10 cellular contexts compared by ENCODE assay signal in genomic region chr6:54621285-54621684, GRCh38.
DNase-seq lines count a peak whose midpoint lies in the region; ATAC-seq and TF ChIP-seq lines count a peak whose summit lies in the region.
"Had no signal": no experiment of that assay in that cellular context is flagged by ENCODE, and none has a peak within 500 bp of the region (broad histone marks: within the 10 kb centered on the region; RNA-seq: fewer than 3 reads in every experiment).

No MANE protein-coding gene starts in this region.

- POLR2A ChIA-PET in GM10248 (lab: Yijun Ruan, JAX), result no interaction called here

- H3K9me2 ChIP-seq in GM23248 (ENCODE audit: insufficient read depth), result no peaks in the 10 kb centered on the region; the same call in 1 of the 2 replicates

- TF ChIP-seq CTCF in GM10266 (IDR thresholded peaks at IDR 0.05; ENCODE audit: control insufficient read depth, insufficient read depth, low read depth, missing control alignments) (peak; percentile 25), foreskin keratinocyte (conservative IDR thresholded peaks at IDR 0.05) (peak; percentile 82), natural killer cell (IDR thresholded peaks at IDR 0.05) (no peak), GM10248 (IDR thresholded peaks at IDR 0.05; ENCODE audit: control extremely low read depth, extremely low read depth, low read depth, missing control alignments) (no peak)

- no peak overlapping the region for H3K27ac Mint-ChIP-seq in natural killer cell
- H3K27ac Mint-ChIP-seq: activated naive CD4-positive, alpha-beta T cell treated with anti-CD3 and anti-CD28 coated beads, Interleukin-2, amount 10 ng/mL, durations not matched to agents 7 days and 5 days had no signal

- H3K36me3 ChIP-seq in GM23248 (ENCODE audit: low read depth), result no peaks in the 10 kb centered on the region

- DNase-seq in GM10266 (ENCODE audit: extremely low spot score) (no peak), GM23248 (peak; percentile 46), Kasumi-1 (lab: John Stamatoyannopoulos, UW) (peak; percentile 59 to 74), foreskin keratinocyte (peak; percentile 12 to 48), natural killer cell (no peak), middle frontal gyrus (ENCODE audit: extremely low spot score, low spot score) (no peak), GM10248 (ENCODE audit: extremely low spot score) (no peak)
- DNase-seq: activated naive CD4-positive, alpha-beta T cell treated with anti-CD3 and anti-CD28 coated beads, Interleukin-2, amount 10 ng/mL, durations not matched to agents 7 days and 5 days had no signal

- H3K27me3 Mint-ChIP-seq in natural killer cell (ENCODE audit: low read depth in 2 of 2), result no peaks in the 10 kb centered on the region
- H3K27me3 Mint-ChIP-seq: activated naive CD4-positive, alpha-beta T cell treated with anti-CD3 and anti-CD28 coated beads, Interleukin-2, amount 10 ng/mL, durations not matched to agents 7 days and 5 days had no signal

- no peak overlapping the region for H3K27ac ChIP-seq in GM23248
- H3K27ac ChIP-seq in foreskin keratinocyte, result no peak overlapping the region
- H3K27ac ChIP-seq: skin epidermis had no signal

- ATAC-seq in foreskin keratinocyte (peak; percentile 82), natural killer cell (no peak), GM19035 (IDR thresholded peaks at IDR 0.05; ENCODE audit: unreplicated experiment) (no peak)

- H3K9me3 Mint-ChIP-seq in natural killer cell, result no peaks in the 10 kb centered on the region

- intact Hi-C loops in natural killer cell (cut with micrococcal nuclease), result no loop called here

- no peak overlapping the region for H3K4me2 ChIP-seq in GM23248 (ENCODE audit: unreplicated experiment)

- H3K9ac ChIP-seq in GM23248, result no peak overlapping the region

- H4K20me1 ChIP-seq in GM23248 (ENCODE audit: insufficient read depth), result no peaks in the 10 kb centered on the region

- no peaks in the 10 kb centered on the region; the same call in 1 of the 2 replicates for H3K27me3 ChIP-seq in GM23248 (replicated peaks; ENCODE audit: insufficient read depth)
- H3K27me3 ChIP-seq in foreskin keratinocyte, result no peaks in the 10 kb centered on the region

- no peak overlapping the region for H3K4me3 ChIP-seq in GM23248
- H3K4me3 ChIP-seq: skin epidermis had no signal

- CTCF ChIA-PET in GM10248 (lab: Yijun Ruan, JAX), result interaction anchor here (0.7 to 1.7 kb wide), 8 partner anchors 8 to 444 kb away, joined by 3 to 5 read pairs (median 3); no protein-coding TSS in a partner anchor

- no peaks in the 10 kb centered on the region for H3K9me3 ChIP-seq in GM23248 (ENCODE audit: low read depth)

- no peak overlapping the region for H3K4me3 Mint-ChIP-seq in natural killer cell
- H3K4me3 Mint-ChIP-seq: activated naive CD4-positive, alpha-beta T cell treated with anti-CD3 and anti-CD28 coated beads, Interleukin-2, amount 10 ng/mL, durations not matched to agents 7 days and 5 days had no signal

- H3K79me2 ChIP-seq in GM23248 (ENCODE audit: insufficient read depth), result no peaks in the 10 kb centered on the region

- peaks cover 12% of the 10 kb centered on the region for H3K4me1 ChIP-seq in GM23248 (ENCODE audit: insufficient read depth)
- no peaks in the 10 kb centered on the region for H3K4me1 ChIP-seq in foreskin keratinocyte

- no peaks in the 10 kb centered on the region for H3K36me3 Mint-ChIP-seq in natural killer cell
- H3K36me3 Mint-ChIP-seq: activated naive CD4-positive, alpha-beta T cell treated with anti-CD3 and anti-CD28 coated beads, Interleukin-2, amount 10 ng/mL, durations not matched to agents 7 days and 5 days had no signal

- no peaks in the 10 kb centered on the region for H3K4me1 Mint-ChIP-seq in natural killer cell
- H3K4me1 Mint-ChIP-seq: activated naive CD4-positive, alpha-beta T cell treated with anti-CD3 and anti-CD28 coated beads, Interleukin-2, amount 10 ng/mL, durations not matched to agents 7 days and 5 days had no signal

- in situ Hi-C loops in GM23248 (cut with MboI), result no loop called here

- H2AFZ ChIP-seq in GM23248, result no peak overlapping the region

- peaks cover 15% of the 10 kb centered on the region for H3F3A ChIP-seq in GM23248 (ENCODE audit: insufficient read depth)

Comparison
In these comparisons a context has a peak if more than half of its experiments do, and no peak if none do; other contexts are left out.
1. DNase-seq: peak in GM23248 (single experiment), Kasumi-1 (2 of 2) and foreskin keratinocyte (2 of 2); none in GM10266 (single experiment), natural killer cell (single experiment), middle frontal gyrus (single experiment) and GM10248 (single experiment).
2. CTCF ChIP-seq: peak in GM10266 (single experiment) and foreskin keratinocyte (single experiment); none in natural killer cell (single experiment) and GM10248 (single experiment).